Comparison of ENCODE assay signal across 7 cellular contexts in genomic region chr1:155207578-155208405, GRCh38. TPM values are rescaled to one million over a fixed set of nuclear protein-coding genes. Genes with fewer than 3 reads are reported as not detected.
DNase-seq lines count a peak whose midpoint lies in the region; TF ChIP-seq lines count a peak whose summit lies in the region.

THBS3 (minus strand) TSS chr1:155207897; CDS start chr1:155207876, 21 bp downstream.

- no peaks in the 10 kb centered on the region for H3K27me3 ChIP-seq in iPS DF 6.9 (ENCODE audit: control insufficient read depth, insufficient read depth, low read length)

- H3K4me3 ChIP-seq in astrocyte of the cerebellum (ENCODE audit: low read depth, low read length) (peak within 1 kb of the TSS; percentile 82), iPS DF 6.9 (ENCODE audit: low read length) (peak within 1 kb of the TSS; percentile 97; the same call in 1 of the 2 replicates), retinal pigment epithelial cell (ENCODE audit: low read length) (peak within 1 kb of the TSS; percentile 91)

- no peak within 1 kb of the TSS for H3K27ac ChIP-seq in iPS DF 6.9 (ENCODE audit: low read length)

- H3K4me1 ChIP-seq in iPS DF 6.9 (ENCODE audit: control insufficient read depth, insufficient read depth, low read length) = peaks cover 5% of the 10 kb centered on the region; the same call in 1 of the 2 replicates

- no peak for TF ChIP-seq CTCF in astrocyte of the cerebellum (IDR thresholded peaks at IDR 0.05; ENCODE audit: low read depth, low read length, missing control alignments)
- no peak for TF ChIP-seq CTCF in retinal pigment epithelial cell (conservative IDR thresholded peaks at IDR 0.05; ENCODE audit: low read depth, low read length)

- H3K9me3 ChIP-seq in iPS DF 6.9 (ENCODE audit: control insufficient read depth, insufficient read depth, low read length) = no peaks in the 10 kb centered on the region

- peak; percentile 36 for DNase-seq in G401 (ENCODE audit: low spot score)
- DNase-seq in NCI-H2171 treated with DMSO at 0.1 percent for 48 hours (lab: John Stamatoyannopoulos, UW) = peak; percentile 84
- no peak for DNase-seq in astrocyte of the cerebellum (ENCODE audit: low read depth)
- no peak for DNase-seq in iPS DF 6.9 (ENCODE audit: low read depth, low spot score)
- no peak for DNase-seq in retinal pigment epithelial cell (ENCODE audit: low read depth)
- DNase-seq in NOMO-1 (lab: John Stamatoyannopoulos, UW; ENCODE audit: unreplicated experiment in 2 of 2) = no peak
- no peak for DNase-seq in activated gamma-delta T cell (lab: John Stamatoyannopoulos, UW)

- in situ Hi-C loops in G401 (cut with HindIII; ENCODE audit: low sequenced_read_pairs) = no loop called here
- in situ Hi-C loops in astrocyte of the cerebellum (cut with HindIII; ENCODE audit: low sequenced_read_pairs) = no loop called here

- WGBS in iPS DF 6.9 (ENCODE audit: insufficient coverage, insufficient read length) = no CpG with 5 or more reads among the region's 16 CpGs

- peaks cover 8% of the 10 kb centered on the region for H3K36me3 ChIP-seq in iPS DF 6.9 (ENCODE audit: control insufficient read depth, insufficient read depth, low read length)

RNA-seq across cellular contexts. Expression of gene THBS3, which starts in this region (rescaled TPM):
- 75.4 and 79.8 TPM in 2 replicates for total RNA-seq in G401 (2014; rRNA removed; shearing (Covaris generic))

Comparison
In these comparisons a context has a peak if more than half of its experiments do, and no peak if none do; other contexts are left out.
1. DNase-seq: peak in G401 (single experiment) and NCI-H2171 treated with DMSO at 0.1 percent for 48 hours (single experiment); none in astrocyte of the cerebellum (single experiment), iPS DF 6.9 (single experiment), retinal pigment epithelial cell (single experiment), NOMO-1 (0 of 2) and activated gamma-delta T cell (single experiment).
2. Peak in every context shown above with its lines, with median percentiles within 50 percentile points of each other: H3K4me3 ChIP-seq.